ENCODE assay signal across 20 cellular contexts in the genomic region with DNA sequence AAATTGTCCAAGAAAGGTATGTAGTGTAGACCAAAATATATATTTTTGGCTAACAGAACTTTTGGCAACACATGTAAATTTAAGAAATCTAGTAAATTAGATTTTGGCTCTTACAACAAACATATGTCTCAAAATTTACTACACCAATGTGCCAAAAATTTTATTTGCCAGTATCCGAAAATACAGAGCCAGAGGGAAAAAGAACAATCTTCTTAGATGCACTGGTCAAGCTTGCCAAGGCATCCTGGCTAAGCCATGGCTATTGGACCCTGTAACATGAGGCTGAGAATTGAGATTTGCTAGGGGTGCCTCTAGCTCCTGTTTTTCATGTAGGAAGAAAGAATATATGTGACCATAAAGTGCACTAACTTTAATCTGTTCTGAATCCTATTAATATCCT.
DNase-seq lines count a peak whose midpoint lies in the region; ATAC-seq and TF ChIP-seq lines count a peak whose summit lies in the region.
"Had no signal": no experiment of that assay in that cellular context is flagged by ENCODE, and none has a peak within 500 bp of the region (broad histone marks: within the 10 kb centered on the region; RNA-seq: fewer than 3 reads in every experiment).

No MANE protein-coding gene starts in this region.

- no peak for TF ChIP-seq CTCF in HFFc6 (IDR thresholded peaks at IDR 0.05)

- H3K9me3 Mint-ChIP-seq in HFFc6: peaks cover 33% of the 10 kb centered on the region

- no peak for ATAC-seq in HG03280 (IDR thresholded peaks at IDR 0.05; ENCODE audit: unreplicated experiment)

- H3K36me3 Mint-ChIP-seq in HFFc6 (ENCODE audit: low read depth): no peaks in the 10 kb centered on the region
- H3K36me3 Mint-ChIP-seq: CD14-positive monocyte; CD4-positive, alpha-beta memory T cell; CD4-positive, CD25-positive, alpha-beta regulatory T cell; CD8-positive, alpha-beta memory T cell had no signal

- no peak overlapping the region for H3K27ac Mint-ChIP-seq in HFFc6
- H3K27ac Mint-ChIP-seq: CD14-positive monocyte; CD4-positive, alpha-beta memory T cell; CD4-positive, CD25-positive, alpha-beta regulatory T cell; CD8-positive, alpha-beta memory T cell had no signal

- no peaks in the 10 kb centered on the region for H3K4me1 Mint-ChIP-seq in HFFc6 (ENCODE audit: low read depth)
- H3K4me1 Mint-ChIP-seq: CD14-positive monocyte; CD4-positive, alpha-beta memory T cell; CD4-positive, CD25-positive, alpha-beta regulatory T cell; CD8-positive, alpha-beta memory T cell had no signal

- no peak overlapping the region for H3K4me3 Mint-ChIP-seq in HFFc6
- H3K4me3 Mint-ChIP-seq: CD14-positive monocyte; CD4-positive, alpha-beta memory T cell; CD4-positive, CD25-positive, alpha-beta regulatory T cell; CD8-positive, alpha-beta memory T cell had no signal

- H3K27me3 Mint-ChIP-seq in HFFc6 (ENCODE audit: insufficient read depth): peaks cover 2% of the 10 kb centered on the region; the same call in 1 of the 2 replicates
- H3K27me3 Mint-ChIP-seq: CD4-positive, alpha-beta memory T cell; CD4-positive, CD25-positive, alpha-beta regulatory T cell; CD8-positive, alpha-beta memory T cell had no signal

- DNase-seq in NCI-H446 (lab: John Stamatoyannopoulos, UW) (peak; percentile 83 to 92), cerebellar cortex (ENCODE audit: low spot score) (peak; percentile 56), HFFc6 (no peak), foreskin melanocyte (no peak)
- DNase-seq: 8988T; ACHN; BE2C; CD4-positive, alpha-beta memory T cell; CD4-positive, CD25-positive, alpha-beta regulatory T cell; CD8-positive, alpha-beta memory T cell; COR-L47; DMS 273 treated with DMSO at 0.1 percent for 48 hours; DMS153; DMS53; DMS79; DND-41; EL; GF-D8 had no signal

Comparison
In these comparisons a context has a peak if more than half of its experiments do, and no peak if none do; other contexts are left out.
1. DNase-seq: peak in NCI-H446 (2 of 2) and cerebellar cortex (single experiment); none in HFFc6 (single experiment) and foreskin melanocyte (single experiment).